1 cellular context compared by ENCODE assay signal in the genomic region with DNA sequence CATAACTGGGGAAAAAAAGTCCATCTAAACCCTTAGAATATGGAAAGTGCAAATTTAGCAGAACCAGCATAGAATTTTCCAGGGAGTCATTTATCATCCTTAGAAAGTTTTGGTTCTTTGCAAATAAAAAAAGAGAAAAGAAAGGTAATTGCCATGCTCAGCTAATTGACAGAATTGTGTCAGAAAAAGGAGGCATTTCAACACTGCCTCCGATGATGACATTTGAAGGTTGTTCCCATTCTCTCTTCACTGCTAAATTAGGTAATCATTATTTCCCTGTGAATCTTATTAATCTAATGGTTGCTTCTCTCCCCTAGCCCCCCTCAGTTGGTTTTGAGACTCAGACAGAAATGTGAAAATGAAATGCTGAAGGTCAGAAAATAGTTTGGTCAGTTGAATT.
A peak's percentile ranks its signal among the peaks of the same experiment; 100 is the strongest.
TF ChIP-seq lines count a peak whose summit lies in the region.

No MANE protein-coding gene starts in this region.

TF ChIP-seq in K562, 482 proteins besides CTCF, POLR2A, EP300 and RAD21 (continued from another document):
- TF ChIP-seq, protein P1, sequence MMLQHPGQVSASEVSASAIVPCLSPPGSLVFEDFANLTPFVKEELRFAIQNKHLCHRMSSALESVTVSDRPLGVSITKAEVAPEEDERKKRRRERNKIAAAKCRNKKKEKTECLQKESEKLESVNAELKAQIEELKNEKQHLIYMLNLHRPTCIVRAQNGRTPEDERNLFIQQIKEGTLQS (IDR thresholded peaks at IDR 0.05) = peak; percentile 35; the same call in 1 of the 2 replicates
- TF ChIP-seq, protein P1 (CRISPR knock-in tag; conservative IDR thresholded peaks at IDR 0.05) = no peak
- TF ChIP-seq SRSF7 (optimal IDR thresholded peaks at IDR 0.05; ENCODE audit: low read depth, low read length) (no peak), CREB1 (IDR thresholded peaks at IDR 0.05) (no peak), CREB1 (CRISPR knock-in tag; IDR thresholded peaks at IDR 0.05) (0 out of 2 replicates have a peak, but pooled peaks have one; percentile 8)
